1 cellular context compared by ENCODE assay signal in genomic region chr11:120184946-120185677, GRCh38.
TF ChIP-seq lines count a peak whose summit lies in the region.

No MANE protein-coding gene starts in this region.

TF ChIP-seq in HepG2, 621 proteins besides CTCF, POLR2A, EP300 and RAD21 (continued from another document and continues in another):
- TF ChIP-seq CBX2 (IDR thresholded peaks at IDR 0.05; ENCODE audit: low read depth, low read length) (no peak), CBX2 (CRISPR knock-in tag; IDR thresholded peaks at IDR 0.05; ENCODE audit: low read depth) (no peak), ELK4 (CRISPR knock-in tag; IDR thresholded peaks at IDR 0.05; ENCODE audit: borderline replicate concordance) (no peak), ZSCAN12 (CRISPR knock-in tag; IDR thresholded peaks at IDR 0.05) (no peak), MAFF (IDR thresholded peaks at IDR 0.05; ENCODE audit: low read depth, low read length) (no peak), NKX3-1 (CRISPR knock-in tag; IDR thresholded peaks at IDR 0.05) (no peak), STAT6 (CRISPR knock-in tag; IDR thresholded peaks at IDR 0.05; ENCODE audit: borderline replicate concordance) (no peak), ZNF468 (CRISPR knock-in tag; IDR thresholded peaks at IDR 0.05) (no peak), ZNF7 (CRISPR knock-in tag; IDR thresholded peaks at IDR 0.05) (no peak), AHR (CRISPR knock-in tag; IDR thresholded peaks at IDR 0.05) (no peak), ZNF646 (CRISPR knock-in tag; IDR thresholded peaks at IDR 0.05) (no peak), POLR2AphosphoS2 (IDR thresholded peaks at IDR 0.05; ENCODE audit: low read depth, low read length) (no peak), ZNF513 (CRISPR knock-in tag; conservative IDR thresholded peaks at IDR 0.05) (no peak), KIAA2018 (CRISPR knock-in tag; IDR thresholded peaks at IDR 0.05; ENCODE audit: borderline replicate concordance) (no peak), GTF2F1 (IDR thresholded peaks at IDR 0.05; ENCODE audit: low read length) (no peak), ZBTB49 (CRISPR knock-in tag; IDR thresholded peaks at IDR 0.05; ENCODE audit: borderline replicate concordance) (no peak), CEBPZ (IDR thresholded peaks at IDR 0.05; ENCODE audit: low read length) (no peak), WIZ (CRISPR knock-in tag; IDR thresholded peaks at IDR 0.05) (no peak), NCOR1 (IDR thresholded peaks at IDR 0.05; ENCODE audit: borderline replicate concordance, low read length) (peak; percentile 77; the same call in 1 of the 2 replicates), POGK (CRISPR knock-in tag; conservative IDR thresholded peaks at IDR 0.05) (no peak; the same call in 1 of the 2 replicates), TCF7L2 (IDR thresholded peaks at IDR 0.05; ENCODE audit: low read depth, low read length) (no peak), DNMT1 (CRISPR knock-in tag; IDR thresholded peaks at IDR 0.05) (no peak)
